Comparison of ENCODE assay signal across 9 cellular contexts in the genomic region with DNA sequence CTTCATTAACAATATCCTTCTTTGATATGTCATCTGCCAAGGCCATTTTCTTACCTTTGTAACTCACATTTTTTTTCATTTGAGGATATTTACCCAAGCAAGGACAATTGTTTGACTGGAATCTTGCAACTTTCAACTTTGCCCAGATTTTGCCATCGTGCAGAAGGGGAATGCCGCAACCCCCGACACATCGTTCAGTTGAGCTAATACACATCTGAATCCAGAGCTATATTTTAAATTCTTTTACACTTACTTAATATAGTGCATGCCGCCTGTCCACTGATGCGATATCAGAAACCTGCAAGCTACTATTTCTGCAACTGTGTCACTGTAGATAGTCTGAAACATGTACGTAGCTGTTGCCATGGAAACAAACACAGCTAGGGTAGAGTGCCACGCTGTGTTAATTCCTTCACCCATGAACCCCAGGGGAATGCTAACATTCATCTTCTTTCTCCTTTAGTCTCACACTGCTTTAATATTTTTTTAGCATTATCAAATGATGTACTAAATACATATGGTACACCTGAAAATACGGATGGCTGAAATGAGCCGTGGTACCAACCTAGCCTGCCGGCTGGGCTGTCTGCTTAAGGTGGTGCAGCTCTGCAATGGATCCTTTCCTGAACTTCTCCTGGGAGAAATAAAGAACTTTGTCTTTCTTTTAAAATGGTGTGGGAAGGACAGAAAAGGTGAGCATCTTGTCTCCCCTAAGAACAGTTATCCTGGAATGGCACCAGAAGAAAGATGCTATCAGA.
DNase-seq lines count a peak whose midpoint lies in the region; ATAC-seq and TF ChIP-seq lines count a peak whose summit lies in the region.
"Had no signal": no experiment of that assay in that cellular context is flagged by ENCODE, and none has a peak within 500 bp of the region (broad histone marks: within the 10 kb centered on the region; RNA-seq: fewer than 3 reads in every experiment).

No MANE protein-coding gene starts in this region.

- H3K4me3 Mint-ChIP-seq in nephron progenitor cell (no peak overlapping the region), mesothelial cell of epicardium (no peak overlapping the region)
- no peak overlapping the region for H3K4me3 Mint-ChIP-seq in activated CD4-positive, alpha-beta memory T cell treated with anti-CD3 and anti-CD28 coated beads for 36 hours

- H3K27ac Mint-ChIP-seq in nephron progenitor cell (no peak overlapping the region), mesothelial cell of epicardium (no peak overlapping the region)
- H3K27ac Mint-ChIP-seq in activated CD4-positive, alpha-beta memory T cell treated with anti-CD3 and anti-CD28 coated beads for 36 hours = no peak overlapping the region

- ATAC-seq in GM18861 (IDR thresholded peaks at IDR 0.05; ENCODE audit: unreplicated experiment) = peak; percentile 99
- ATAC-seq in HG02571 (IDR thresholded peaks at IDR 0.05; ENCODE audit: unreplicated experiment) = peak; percentile 93
- no peak for ATAC-seq in upper lobe of right lung

- peak; percentile 62 for DNase-seq in NCI-H2171 treated with DMSO at 0.1 percent for 48 hours (lab: John Stamatoyannopoulos, UW)
- peak; percentile 25 for DNase-seq in nephron progenitor cell
- DNase-seq in activated CD4-positive, alpha-beta memory T cell treated with anti-CD3 and anti-CD28 coated beads for 36 hours = no peak
- DNase-seq in mesothelial cell of epicardium (ENCODE audit: low spot score in 2 of 2, unreplicated experiment in 2 of 2) = no peak
- DNase-seq in upper lobe of right lung = no peak
- no peak for DNase-seq in A172 (ENCODE audit: low spot score)

- POLR2A ChIA-PET in activated CD4-positive, alpha-beta memory T cell treated with anti-CD3 and anti-CD28 coated beads for 36 hours (lab: Charles Lee) = no interaction called here

- no peak overlapping the region for H3K4me3 ChIP-seq in upper lobe of right lung
- H3K4me3 ChIP-seq: lung had no signal

- H3K36me3 Mint-ChIP-seq in nephron progenitor cell (ENCODE audit: low read depth) (no peaks in the 10 kb centered on the region), mesothelial cell of epicardium (peaks cover 3% of the 10 kb centered on the region)
- H3K36me3 Mint-ChIP-seq in activated CD4-positive, alpha-beta memory T cell treated with anti-CD3 and anti-CD28 coated beads for 36 hours = no peaks in the 10 kb centered on the region

- no peaks in the 10 kb centered on the region for H3K36me3 ChIP-seq in upper lobe of right lung

- H3K4me1 ChIP-seq in upper lobe of right lung = no peaks in the 10 kb centered on the region

- intact Hi-C loops in activated CD4-positive, alpha-beta memory T cell treated with anti-CD3 and anti-CD28 coated beads for 36 hours (cut with micrococcal nuclease) = no loop called here
- intact Hi-C loops in upper lobe of right lung (cut with DNase I) = no loop called here

- no peak for TF ChIP-seq CTCF in nephron progenitor cell (IDR thresholded peaks at IDR 0.05)
- no peak for TF ChIP-seq CTCF in mesothelial cell of epicardium (IDR thresholded peaks at IDR 0.05; ENCODE audit: unreplicated experiment)
- no peak for TF ChIP-seq CTCF in upper lobe of right lung (IDR thresholded peaks at IDR 0.05)

- H3K4me1 Mint-ChIP-seq in nephron progenitor cell (peaks cover 40% of the 10 kb centered on the region), mesothelial cell of epicardium (peaks cover 16% of the 10 kb centered on the region)
- peaks cover 3% of the 10 kb centered on the region for H3K4me1 Mint-ChIP-seq in activated CD4-positive, alpha-beta memory T cell treated with anti-CD3 and anti-CD28 coated beads for 36 hours (ENCODE audit: low read depth)

- H3K9me3 ChIP-seq in upper lobe of right lung = no peaks in the 10 kb centered on the region

- H3K9me3 Mint-ChIP-seq in nephron progenitor cell = no peaks in the 10 kb centered on the region
- no peaks in the 10 kb centered on the region for H3K9me3 Mint-ChIP-seq in activated CD4-positive, alpha-beta memory T cell treated with anti-CD3 and anti-CD28 coated beads for 36 hours
- peaks cover 4% of the 10 kb centered on the region for H3K9me3 Mint-ChIP-seq in mesothelial cell of epicardium

- H3K27me3 ChIP-seq in upper lobe of right lung = no peaks in the 10 kb centered on the region

- no peak overlapping the region for H3K27ac ChIP-seq in upper lobe of right lung

- no peaks in the 10 kb centered on the region for H3K27me3 Mint-ChIP-seq in nephron progenitor cell (ENCODE audit: low read depth, poor library complexity)
- no peaks in the 10 kb centered on the region for H3K27me3 Mint-ChIP-seq in activated CD4-positive, alpha-beta memory T cell treated with anti-CD3 and anti-CD28 coated beads for 36 hours
- H3K27me3 Mint-ChIP-seq in mesothelial cell of epicardium (ENCODE audit: low read depth) = no peaks in the 10 kb centered on the region

- CTCF ChIA-PET in activated CD4-positive, alpha-beta memory T cell treated with anti-CD3 and anti-CD28 coated beads for 36 hours (lab: Charles Lee) = no interaction called here

Comparison
In these comparisons a context has a peak if more than half of its experiments do, and no peak if none do; other contexts are left out.
1. DNase-seq: peak in NCI-H2171 treated with DMSO at 0.1 percent for 48 hours (single experiment) and nephron progenitor cell (single experiment); none in activated CD4-positive, alpha-beta memory T cell treated with anti-CD3 and anti-CD28 coated beads for 36 hours (single experiment), mesothelial cell of epicardium (0 of 2), upper lobe of right lung (single experiment) and A172 (single experiment).